Comparison of ENCODE assay signal across 8 cellular contexts in the genomic region with DNA sequence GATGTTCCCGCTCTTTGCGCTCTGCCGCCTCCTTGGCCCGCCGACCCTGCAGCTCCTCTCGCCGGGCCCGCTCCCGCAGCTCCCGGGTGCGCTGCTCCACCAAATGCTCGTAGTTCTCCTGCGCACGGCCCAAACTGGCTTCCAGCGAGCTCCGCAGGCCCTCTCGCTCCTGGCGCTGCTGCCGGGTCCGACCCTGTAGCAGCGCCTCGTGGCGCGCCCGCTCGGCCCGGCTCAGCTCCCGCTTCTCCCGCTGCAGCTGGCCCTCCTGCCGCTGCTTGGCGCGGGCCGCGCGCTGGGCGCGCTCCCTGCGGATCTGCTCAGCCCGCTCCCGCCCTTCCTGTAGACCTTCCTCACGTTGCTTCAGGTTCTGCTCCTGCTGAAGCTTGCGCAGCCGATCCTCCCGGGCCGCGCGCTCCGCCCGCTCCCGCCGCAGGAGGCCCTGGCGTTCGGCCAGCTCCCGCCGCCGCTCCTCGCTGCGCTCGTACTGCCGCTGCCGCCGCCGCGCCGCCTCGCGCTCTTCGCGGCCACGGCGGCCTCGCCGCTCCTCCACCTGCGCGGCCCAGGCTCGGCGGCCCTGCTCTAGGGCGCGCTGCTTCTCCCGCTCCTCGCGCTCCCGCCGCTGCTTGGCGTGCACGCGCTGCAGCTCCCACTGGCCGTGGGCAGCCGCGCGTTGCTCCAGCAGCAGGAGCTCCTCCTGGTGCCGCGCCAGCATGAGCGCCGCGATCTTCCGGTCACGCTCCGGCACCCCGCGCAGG. TPM values are rescaled to one million over a fixed set of nuclear protein-coding genes. Genes with fewer than 3 reads are reported as not detected.
DNase-seq lines count a peak whose midpoint lies in the region; ATAC-seq lines count a peak whose summit lies in the region.

No MANE protein-coding gene starts in this region.

- no peak overlapping the region for H3K9ac ChIP-seq in iPS-18a (ENCODE audit: low read length)

- H3K4me3 Mint-ChIP-seq in activated CD4-positive, alpha-beta memory T cell treated with anti-CD3 and anti-CD28 coated beads, Interleukin-2, amount 10 ng/mL, durations not matched to agents 7 days and 5 days = peak overlapping the region; percentile 13
- no peak overlapping the region for H3K4me3 Mint-ChIP-seq in activated CD4-positive, alpha-beta memory T cell treated with anti-CD3 and anti-CD28 coated beads for 36 hours
- peak overlapping the region; percentile 48 to 63 for H3K4me3 Mint-ChIP-seq in activated T-cell treated with anti-CD3 and anti-CD28 coated beads, Interleukin-2, amount 50 U/mL, for 72 hours

- ATAC-seq in activated T-cell treated with anti-CD3 and anti-CD28 coated beads, Interleukin-2, amount 50 U/mL, for 72 hours (replicated peaks in 1 of 2) = peak; percentile 25 to 27
- ATAC-seq in HG03571 (IDR thresholded peaks at IDR 0.05; ENCODE audit: unreplicated experiment) = no peak

- CTCF ChIA-PET in activated CD4-positive, alpha-beta memory T cell treated with anti-CD3 and anti-CD28 coated beads, Interleukin-2, amount 10 ng/mL, durations not matched to agents 7 days and 5 days (lab: Charles Lee) = interaction anchor here (1.2 to 4.0 kb wide), 4 partner anchors 23 to 155 kb away, joined by 3 to 10 read pairs (median 7); no protein-coding TSS in a partner anchor
- CTCF ChIA-PET in activated CD4-positive, alpha-beta memory T cell treated with anti-CD3 and anti-CD28 coated beads for 36 hours (lab: Charles Lee) = interaction anchor here (0.7 to 4.5 kb wide), 7 partner anchors 9 to 330 kb away, joined by 3 to 47 read pairs (median 5); no protein-coding TSS in a partner anchor

- no peaks in the 10 kb centered on the region for H3K9me3 Mint-ChIP-seq in activated CD4-positive, alpha-beta memory T cell treated with anti-CD3 and anti-CD28 coated beads, Interleukin-2, amount 10 ng/mL, durations not matched to agents 7 days and 5 days
- H3K9me3 Mint-ChIP-seq in activated CD4-positive, alpha-beta memory T cell treated with anti-CD3 and anti-CD28 coated beads for 36 hours = no peaks in the 10 kb centered on the region
- H3K9me3 Mint-ChIP-seq in activated T-cell treated with anti-CD3 and anti-CD28 coated beads, Interleukin-2, amount 50 U/mL, for 72 hours = no peaks in the 10 kb centered on the region

- peaks cover 79% of the 10 kb centered on the region for H3K27me3 Mint-ChIP-seq in activated CD4-positive, alpha-beta memory T cell treated with anti-CD3 and anti-CD28 coated beads, Interleukin-2, amount 10 ng/mL, durations not matched to agents 7 days and 5 days
- H3K27me3 Mint-ChIP-seq in activated CD4-positive, alpha-beta memory T cell treated with anti-CD3 and anti-CD28 coated beads for 36 hours = peaks cover 52% of the 10 kb centered on the region
- peaks cover 75% of the 10 kb centered on the region for H3K27me3 Mint-ChIP-seq in activated T-cell treated with anti-CD3 and anti-CD28 coated beads, Interleukin-2, amount 50 U/mL, for 72 hours (ENCODE audit: low read depth)

- H3K27me3 ChIP-seq in iPS-18a (ENCODE audit: control insufficient read depth, insufficient read depth, low read length) = peaks cover 64% of the 10 kb centered on the region
- H3K27me3 ChIP-seq in thymus (ENCODE audit: control insufficient read depth, insufficient read depth) = peaks cover 60% of the 10 kb centered on the region

- POLR2A ChIA-PET in activated CD4-positive, alpha-beta memory T cell treated with anti-CD3 and anti-CD28 coated beads, Interleukin-2, amount 10 ng/mL, durations not matched to agents 7 days and 5 days (lab: Charles Lee) = interaction anchor here (3.5 kb wide), 1 partner anchor 195 kb away, joined by 11 read pairs; a partner anchor contains a TSS
- POLR2A ChIA-PET in activated CD4-positive, alpha-beta memory T cell treated with anti-CD3 and anti-CD28 coated beads for 36 hours (lab: Charles Lee) = no interaction called here

- H3K4me1 Mint-ChIP-seq in activated CD4-positive, alpha-beta memory T cell treated with anti-CD3 and anti-CD28 coated beads, Interleukin-2, amount 10 ng/mL, durations not matched to agents 7 days and 5 days = peaks cover 10% of the 10 kb centered on the region
- H3K4me1 Mint-ChIP-seq in activated CD4-positive, alpha-beta memory T cell treated with anti-CD3 and anti-CD28 coated beads for 36 hours (ENCODE audit: low read depth) = peaks cover 11% of the 10 kb centered on the region
- peaks cover 12% of the 10 kb centered on the region for H3K4me1 Mint-ChIP-seq in activated T-cell treated with anti-CD3 and anti-CD28 coated beads, Interleukin-2, amount 50 U/mL, for 72 hours (ENCODE audit: low read depth)

- intact Hi-C loops in activated CD4-positive, alpha-beta memory T cell treated with anti-CD3 and anti-CD28 coated beads for 36 hours (cut with micrococcal nuclease) = no loop called here

- H3K9me3 ChIP-seq in iPS-18a (ENCODE audit: control insufficient read depth, low read depth, low read length) (no peaks in the 10 kb centered on the region), thymus (ENCODE audit: control insufficient read depth) (peaks cover 1% of the 10 kb centered on the region)

- peak overlapping the region; percentile 41 for H3K4me3 ChIP-seq in iPS-18a (ENCODE audit: low read length)
- peak overlapping the region; percentile 39 for H3K4me3 ChIP-seq in thymus (ENCODE audit: low read length)

- H3K27ac Mint-ChIP-seq in activated CD4-positive, alpha-beta memory T cell treated with anti-CD3 and anti-CD28 coated beads, Interleukin-2, amount 10 ng/mL, durations not matched to agents 7 days and 5 days = no peak overlapping the region
- H3K27ac Mint-ChIP-seq in activated CD4-positive, alpha-beta memory T cell treated with anti-CD3 and anti-CD28 coated beads for 36 hours = no peak overlapping the region
- H3K27ac Mint-ChIP-seq in activated T-cell treated with anti-CD3 and anti-CD28 coated beads, Interleukin-2, amount 50 U/mL, for 72 hours = no peak overlapping the region

- H3K4me1 ChIP-seq in iPS-18a (ENCODE audit: control insufficient read depth, low read depth, low read length) = no peaks in the 10 kb centered on the region
- H3K4me1 ChIP-seq in thymus (ENCODE audit: control insufficient read depth, insufficient read depth, low read length) = peaks cover 7% of the 10 kb centered on the region

- H3K36me3 ChIP-seq in iPS-18a (ENCODE audit: control insufficient read depth, low read depth, low read length) (no peaks in the 10 kb centered on the region), thymus (ENCODE audit: control insufficient read depth, insufficient read depth) (no peaks in the 10 kb centered on the region)

- peaks cover 3% of the 10 kb centered on the region for H3K36me3 Mint-ChIP-seq in activated CD4-positive, alpha-beta memory T cell treated with anti-CD3 and anti-CD28 coated beads, Interleukin-2, amount 10 ng/mL, durations not matched to agents 7 days and 5 days (ENCODE audit: low read depth)
- no peaks in the 10 kb centered on the region for H3K36me3 Mint-ChIP-seq in activated CD4-positive, alpha-beta memory T cell treated with anti-CD3 and anti-CD28 coated beads for 36 hours
- H3K36me3 Mint-ChIP-seq in activated T-cell treated with anti-CD3 and anti-CD28 coated beads, Interleukin-2, amount 50 U/mL, for 72 hours (ENCODE audit: insufficient read depth in 2 of 2) = no peaks in the 10 kb centered on the region

- WGBS in thymus = 4% methylated on average over 101 of the region's 101 CpGs

- no peak overlapping the region for H3K27ac ChIP-seq in iPS-18a (ENCODE audit: low read length)
- H3K27ac ChIP-seq in thymus (ENCODE audit: low read depth) = no peak overlapping the region

- DNase-seq in activated CD4-positive, alpha-beta memory T cell treated with anti-CD3 and anti-CD28 coated beads, Interleukin-2, amount 10 ng/mL, durations not matched to agents 7 days and 5 days = no peak
- DNase-seq in activated CD4-positive, alpha-beta memory T cell treated with anti-CD3 and anti-CD28 coated beads for 36 hours = no peak
- peak in 1 of 2 donors; percentile 6 for DNase-seq in activated T-cell treated with anti-CD3 and anti-CD28 coated beads, Interleukin-2, amount 50 U/mL, for 72 hours
- no peak for DNase-seq in HCEC 1CT
- no peak for DNase-seq in inferior parietal cortex (ENCODE audit: extremely low spot score)

RNA-seq across cellular contexts. Expression of a gene that starts 2.6 kb away (rescaled TPM):
- not detected for total RNA-seq in activated CD4-positive, alpha-beta memory T cell treated with anti-CD3 and anti-CD28 coated beads, Interleukin-2, amount 10 ng/mL, durations not matched to agents 7 days and 5 days
- total RNA-seq in activated CD4-positive, alpha-beta memory T cell treated with anti-CD3 and anti-CD28 coated beads for 36 hours = not detected
- not detected for total RNA-seq in activated T-cell treated with anti-CD3 and anti-CD28 coated beads, Interleukin-2, amount 50 U/mL, for 72 hours
- 0.02 TPM for polyA plus RNA-seq in thymus

RNA-seq across cellular contexts. Expression of a gene that starts 39.3 kb away (rescaled TPM):
- 10 to 100 TPM; 63.4 to 65.2 TPM for total RNA-seq in activated CD4-positive, alpha-beta memory T cell treated with anti-CD3 and anti-CD28 coated beads, Interleukin-2, amount 10 ng/mL, durations not matched to agents 7 days and 5 days
- total RNA-seq in activated CD4-positive, alpha-beta memory T cell treated with anti-CD3 and anti-CD28 coated beads for 36 hours = 10 to 100 TPM; 69.9 to 72.2 TPM
- total RNA-seq in activated T-cell treated with anti-CD3 and anti-CD28 coated beads, Interleukin-2, amount 50 U/mL, for 72 hours = 10 to 100 TPM; 60.3 to 73.8 TPM
- polyA plus RNA-seq in thymus = 23.7 TPM
